19 cellular contexts compared by ENCODE assay signal in genomic region chr6:86031713-86032112, GRCh38.
DNase-seq lines count a peak whose midpoint lies in the region; ATAC-seq, FAIRE-seq and TF ChIP-seq lines count a peak whose summit lies in the region.
"Had no signal": no experiment of that assay in that cellular context is flagged by ENCODE, and none has a peak within 500 bp of the region (broad histone marks: within the 10 kb centered on the region; RNA-seq: fewer than 3 reads in every experiment).

No MANE protein-coding gene starts in this region.

- H3K27me3 ChIP-seq in rectal smooth muscle tissue (ENCODE audit: control insufficient read depth, insufficient read depth, low read length): no peaks in the 10 kb centered on the region
- H3K27me3 ChIP-seq: Peyer's patch had no signal

- H3K36me3 ChIP-seq in rectal smooth muscle tissue (ENCODE audit: control insufficient read depth, insufficient read depth, low read length): no peaks in the 10 kb centered on the region
- H3K36me3 ChIP-seq: Peyer's patch had no signal

- no peak overlapping the region for H3K9ac ChIP-seq in rectal smooth muscle tissue (ENCODE audit: low read length)

- no peaks in the 10 kb centered on the region for H3K4me1 ChIP-seq in rectal smooth muscle tissue (ENCODE audit: control insufficient read depth, insufficient read depth, low read length)
- H3K4me1 ChIP-seq: Peyer's patch had no signal

- peak overlapping the region; percentile 24 for H3K27ac ChIP-seq in rectal smooth muscle tissue (ENCODE audit: low read depth, low read length)
- H3K27ac ChIP-seq: Peyer's patch had no signal

- no peak for FAIRE-seq in GM12891 (lab: Jason Lieb, UNC)
- FAIRE-seq: A204.1 had no signal

- no peak for ATAC-seq in GM19397 (IDR thresholded peaks at IDR 0.05; ENCODE audit: unreplicated experiment)
- ATAC-seq in GM19395 (IDR thresholded peaks at IDR 0.05; ENCODE audit: unreplicated experiment): no peak
- no peak for ATAC-seq in HG03457 (IDR thresholded peaks at IDR 0.05; ENCODE audit: unreplicated experiment)
- ATAC-seq: SK-N-SH treated with all-trans-retinoic acid at 6 μM for 48 hours had no signal

- DNase-seq in Ammon's horn (ENCODE audit: low spot score) (peak; percentile 17), cerebellar nuclear complex (lab: John Stamatoyannopoulos, UW) (peak; percentile 83 to 93), midbrain (lab: John Stamatoyannopoulos, UW) (peak; percentile 36), GM12891 (ENCODE audit: insufficient read length, low spot score) (no peak)
- DNase-seq: DMS79, GOT3, NCI-H1417, NCI-H1694 treated with DMSO at 0.1 percent for 48 hours, NCI-H2081 treated with DMSO at 0.1 percent for 48 hours, NCI-H2171 treated with DMSO at 0.1 percent for 48 hours, NCI-H446, NCI-H526, Peyer's patch had no signal

- no peak for TF ChIP-seq POLR2A in GM12891 (IDR thresholded peaks at IDR 0.05; ENCODE audit: low read depth, low read length)

- H3K4me3 ChIP-seq in rectal smooth muscle tissue (ENCODE audit: low read length): no peak overlapping the region
- H3K4me3 ChIP-seq: Peyer's patch had no signal

TF ChIP-seq in GM12891, 5 proteins besides CTCF, POLR2A, EP300 and RAD21:
- TF ChIP-seq PAX5 (IDR thresholded peaks at IDR 0.05; ENCODE audit: insufficient read depth, low read length, severe bottlenecking) (no peak), SPI1 (IDR thresholded peaks at IDR 0.05; ENCODE audit: low read depth, low read length) (no peak), TAF1 (IDR thresholded peaks at IDR 0.05; ENCODE audit: low read depth, low read length) (no peak), POLR2AphosphoS5 (IDR thresholded peaks at IDR 0.05; ENCODE audit: low read depth, low read length) (no peak), POU2F2 (IDR thresholded peaks at IDR 0.05; ENCODE audit: low read depth, low read length) (no peak)
